Comparison of ENCODE assay signal across 8 cellular contexts in the genomic region with DNA sequence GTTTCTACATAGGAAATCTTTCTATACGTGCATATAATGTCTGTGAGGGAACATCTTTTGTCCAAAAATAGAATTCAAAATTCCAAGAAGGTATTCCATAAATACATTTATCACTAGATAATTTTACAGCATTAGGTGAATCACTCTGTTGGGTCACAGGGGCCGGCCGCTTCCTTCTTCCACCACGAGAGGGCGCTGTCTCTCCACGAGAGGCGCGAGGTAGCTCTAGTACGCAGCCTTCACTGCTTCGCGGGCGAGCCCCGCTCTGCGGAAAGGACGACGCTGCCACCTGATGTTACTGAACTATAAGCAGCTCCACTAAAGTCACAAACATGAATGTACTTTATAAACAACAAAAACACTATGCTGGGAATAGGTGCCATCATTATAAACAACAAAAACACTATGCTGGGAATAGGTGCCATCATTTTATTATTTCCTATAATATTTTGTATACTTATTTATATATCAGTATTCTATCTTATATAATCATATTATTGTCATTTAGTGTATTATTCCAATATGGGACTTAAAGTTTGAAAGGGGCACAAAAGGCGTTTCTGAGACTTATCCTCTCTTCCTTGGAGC.
A peak's percentile ranks its signal among the peaks of the same experiment; 100 is the strongest.
DNase-seq lines count a peak whose midpoint lies in the region; ATAC-seq and TF ChIP-seq lines count a peak whose summit lies in the region.

No MANE protein-coding gene starts in this region.

- CTCF ChIA-PET in GM10248 (lab: Yijun Ruan, JAX) = interaction anchor here (0.6 to 6.2 kb wide), 33 partner anchors 8 to 822 kb away, joined by 3 to 104 read pairs (median 4); no protein-coding TSS in a partner anchor

- no peak overlapping the region for H3K4me3 ChIP-seq in WI38 (ENCODE audit: low read depth, low read length)

- DNase-seq in GM10248 (ENCODE audit: extremely low spot score) (peak; percentile 78), NCI-H2196 treated with DMSO at 0.1 percent for 48 hours (lab: John Stamatoyannopoulos, UW; ENCODE audit: unreplicated experiment) (peak; percentile 55), brain pericyte (ENCODE audit: low read depth, low spot score) (peak; percentile 31), inferior parietal cortex (ENCODE audit: extremely low spot score) (peak; percentile 87)
- peak; percentile 63 to 82 for DNase-seq in stimulated activated CD4-positive, alpha-beta T cell treated with anti-CD3 and anti-CD28 coated beads, Interleukin-15, amount 100 ng/mL, for 1 hour (ENCODE audit: low read depth in 1 of 2, low spot score in 1 of 2)

- TF ChIP-seq CTCF in GM10248 (IDR thresholded peaks at IDR 0.05; ENCODE audit: control extremely low read depth, extremely low read depth, low read depth, missing control alignments) (peak; percentile 94), WI38 (IDR thresholded peaks at IDR 0.05; ENCODE audit: low read depth, low read length) (peak; percentile 92)

- POLR2A ChIA-PET in GM10248 (lab: Yijun Ruan, JAX) = interaction anchor here (0.6 kb wide), 1 partner anchor 36 kb away, joined by 7 read pairs; no protein-coding TSS in a partner anchor

- ATAC-seq in HG03025 (IDR thresholded peaks at IDR 0.05; ENCODE audit: low FRiP score, unreplicated experiment) (peak; percentile 49), GM19455 (IDR thresholded peaks at IDR 0.05; ENCODE audit: unreplicated experiment) (no peak)

Comparison
In these comparisons a context has a peak if more than half of its experiments do, and no peak if none do; other contexts are left out.
1. DNase-seq: peak in every context shown above with its lines; median percentile 87 in inferior parietal cortex; 78 in GM10248; 72 in stimulated activated CD4-positive, alpha-beta T cell treated with anti-CD3 and anti-CD28 coated beads, Interleukin-15, amount 100 ng/mL, for 1 hour; 55 in NCI-H2196 treated with DMSO at 0.1 percent for 48 hours; 31 in brain pericyte.